ENCODE assay signal across 10 cellular contexts in the genomic region with DNA sequence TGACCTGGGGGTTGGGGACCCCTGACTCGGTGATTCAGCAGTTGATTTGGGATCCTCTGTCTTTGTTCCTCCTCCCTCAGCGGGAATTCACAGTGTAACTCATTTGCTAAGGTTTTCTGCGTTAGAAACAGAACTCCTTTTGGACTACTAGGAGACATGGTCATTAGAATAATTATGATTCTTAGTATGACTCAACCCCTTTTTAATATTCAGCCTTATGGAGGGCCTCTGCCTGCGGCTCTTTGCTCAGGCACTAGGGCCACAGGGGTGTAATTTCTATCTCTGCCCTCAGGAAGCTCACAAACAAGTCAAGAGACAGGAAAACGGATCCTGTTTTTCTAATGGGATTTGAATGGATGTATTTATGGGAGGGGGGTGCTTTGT.
DNase-seq lines count a peak whose midpoint lies in the region; ATAC-seq and TF ChIP-seq lines count a peak whose summit lies in the region.
"Had no signal": no experiment of that assay in that cellular context is flagged by ENCODE, and none has a peak within 500 bp of the region (broad histone marks: within the 10 kb centered on the region; RNA-seq: fewer than 3 reads in every experiment).

No MANE protein-coding gene starts in this region.

- H3K4me3 ChIP-seq in heart left ventricle (peak overlapping the region in 2 of 12 donors; percentile 4 to 21), adrenal gland (peak overlapping the region in 1 of 4 donors; percentile 3), upper lobe of right lung (no peak overlapping the region)
- H3K4me3 ChIP-seq: mucosa of descending colon had no signal

- H3K27ac ChIP-seq in heart left ventricle (peak overlapping the region in 11 of 12 donors; percentile 57 to 91 (median 72)), adrenal gland (peak overlapping the region; percentile 70 to 93 (median 84)), upper lobe of right lung (peak overlapping the region; percentile 43)

- H3K4me1 Mint-ChIP-seq in mesothelial cell of epicardium: peaks cover 81% of the 10 kb centered on the region

- no peak for TF ChIP-seq CTCF in heart left ventricle (IDR thresholded peaks at IDR 0.05)
- no peak for TF ChIP-seq CTCF in adrenal gland (IDR thresholded peaks at IDR 0.05)
- no peak for TF ChIP-seq CTCF in mesothelial cell of epicardium (IDR thresholded peaks at IDR 0.05; ENCODE audit: unreplicated experiment)
- TF ChIP-seq CTCF in upper lobe of right lung (IDR thresholded peaks at IDR 0.05): no peak

- peaks cover 0 to 7% (median 0%) of the 10 kb centered on the region in 9 donors for H3K36me3 ChIP-seq in heart left ventricle
- H3K36me3 ChIP-seq in adrenal gland (replicated peaks in 1 of 2): no peaks in the 10 kb centered on the region
- H3K36me3 ChIP-seq in upper lobe of right lung: peaks cover 6% of the 10 kb centered on the region

- no peak overlapping the region for H3K4me3 Mint-ChIP-seq in mesothelial cell of epicardium

- no peaks in the 10 kb centered on the region for H3K9me3 ChIP-seq in heart left ventricle
- H3K9me3 ChIP-seq in adrenal gland (replicated peaks in 1 of 3): no peaks in the 10 kb centered on the region
- H3K9me3 ChIP-seq in upper lobe of right lung: no peaks in the 10 kb centered on the region
- H3K9me3 ChIP-seq: mucosa of descending colon had no signal

- ATAC-seq in heart left ventricle: no peak
- ATAC-seq in left ventricle myocardium superior: no peak
- no peak for ATAC-seq in upper lobe of right lung
- no peak for ATAC-seq in GM19463 (IDR thresholded peaks at IDR 0.05; ENCODE audit: unreplicated experiment)
- ATAC-seq in GM18505 (IDR thresholded peaks at IDR 0.05; ENCODE audit: unreplicated experiment): no peak

- TF ChIP-seq POLR2A in heart left ventricle (IDR thresholded peaks at IDR 0.05) (no peak), adrenal gland (IDR thresholded peaks at IDR 0.05) (no peak), GM18505 (IDR thresholded peaks at IDR 0.05; ENCODE audit: borderline replicate concordance, extremely low read depth, insufficient read depth, insufficient read length) (no peak)

- H3K4me1 ChIP-seq in heart left ventricle: peaks cover 53 to 100% (median 98%) of the 10 kb centered on the region in 12 donors
- H3K4me1 ChIP-seq in adrenal gland (replicated peaks in 1 of 2): peaks cover 89 to 98% of the 10 kb centered on the region in 2 donors
- peaks cover 95% of the 10 kb centered on the region for H3K4me1 ChIP-seq in upper lobe of right lung

- no peaks in the 10 kb centered on the region for H3K27me3 Mint-ChIP-seq in mesothelial cell of epicardium (ENCODE audit: low read depth)

- no peaks in the 10 kb centered on the region for H3K9me3 Mint-ChIP-seq in mesothelial cell of epicardium

- H3K36me3 Mint-ChIP-seq in mesothelial cell of epicardium: peaks cover 2% of the 10 kb centered on the region

- DNase-seq in heart left ventricle (no peak), left ventricle myocardium superior (no peak), adrenal gland (no peak), mesothelial cell of epicardium (ENCODE audit: low spot score in 2 of 2, unreplicated experiment in 2 of 2) (no peak), upper lobe of right lung (no peak), mucosa of gallbladder (ENCODE audit: low spot score) (no peak)
- DNase-seq: NCI-H1930 had no signal

- H3K27me3 ChIP-seq in heart left ventricle (no peaks in the 10 kb centered on the region), adrenal gland (no peaks in the 10 kb centered on the region), upper lobe of right lung (no peaks in the 10 kb centered on the region)

- 53 to 68% (median 57%) methylated on average over 5 of the region's 5 CpGs for WGBS in heart left ventricle, 4 donors
- WGBS in adrenal gland, 4 donors: 54 to 70% (median 54%) methylated on average over 5 of the region's 5 CpGs

- peak overlapping the region; percentile 93 for H3K27ac Mint-ChIP-seq in mesothelial cell of epicardium

- intact Hi-C loops in heart left ventricle (cut with DNase I): loop anchor here in 1 of 10 donors (5.0 kb wide), 1 partner anchor 116 kb away; a partner anchor contains a TSS
- intact Hi-C loops in left ventricle myocardium superior (cut with micrococcal nuclease): no loop called here
- intact Hi-C loops in adrenal gland (cut with DNase I): no loop called here
- intact Hi-C loops in upper lobe of right lung (cut with DNase I): no loop called here
